Comparison of ENCODE assay signal across 17 cellular contexts in the genomic region with DNA sequence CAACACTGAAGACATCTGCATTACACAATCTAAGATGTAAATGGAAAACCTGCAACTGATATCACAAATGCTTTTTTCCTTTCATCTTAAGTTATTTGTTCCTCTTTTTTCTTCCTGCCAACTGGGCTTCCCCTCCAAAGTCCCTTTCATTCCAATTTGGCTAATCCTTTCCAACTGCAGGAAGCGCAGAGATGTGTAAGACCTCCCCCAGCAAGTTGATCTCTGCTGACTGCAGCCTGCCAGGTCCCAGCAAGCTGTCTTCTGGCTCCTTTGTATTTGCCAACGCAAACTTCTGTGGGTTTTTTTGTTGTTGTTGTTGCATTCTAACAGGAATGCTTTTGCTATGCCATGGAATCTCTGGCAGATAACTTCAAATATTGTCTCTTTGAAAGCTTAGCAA. TPM values are rescaled to one million over a fixed set of nuclear protein-coding genes. Genes with fewer than 3 reads are reported as not detected.
A peak's percentile ranks its signal among the peaks of the same experiment; 100 is the strongest.
DNase-seq lines count a peak whose midpoint lies in the region; ATAC-seq and TF ChIP-seq lines count a peak whose summit lies in the region.
"Had no signal": no experiment of that assay in that cellular context is flagged by ENCODE, and none has a peak within 500 bp of the region (broad histone marks: within the 10 kb centered on the region; RNA-seq: fewer than 3 reads in every experiment).

No MANE protein-coding gene starts in this region.

- no peak for TF ChIP-seq EP300 in tibial nerve (IDR thresholded peaks at IDR 0.05)

- H4K20me1 ChIP-seq in GM23338 (replicated peaks; ENCODE audit: insufficient read depth), result no peaks in the 10 kb centered on the region
- H4K20me1 ChIP-seq: BLaER1 had no signal

- H3K27me3 ChIP-seq in GM23338 (ENCODE audit: insufficient read depth) (no peaks in the 10 kb centered on the region), NT2/D1 (ENCODE audit: insufficient read depth, insufficient read length) (no peaks in the 10 kb centered on the region), neuron (ENCODE audit: insufficient read depth, low read length) (no peaks in the 10 kb centered on the region), tibial nerve (no peaks in the 10 kb centered on the region)
- H3K27me3 ChIP-seq: BLaER1, colonic mucosa, ovary had no signal

- no peaks in the 10 kb centered on the region for H3F3A ChIP-seq in GM23338 (replicated peaks; ENCODE audit: low read depth)

- DNase-seq in GM23338 (ENCODE audit: low spot score) (peak; percentile 79), NT2/D1 (ENCODE audit: low read depth, low spot score) (peak; percentile 92), endothelial cell (ENCODE audit: low spot score) (peak; percentile 3), GM13977 (ENCODE audit: low spot score) (no peak), tibial nerve (ENCODE audit: low spot score in 2 of 2) (no peak)
- DNase-seq: activated effector memory CD4-positive, alpha-beta T cell treated with Interleukin-2 at 50 U/mL for 16 hours; amniotic stem cell; colonic mucosa; erythroblast; left colon; ovary; stimulated activated CD4-positive, alpha-beta T cell treated with anti-CD3 and anti-CD28 coated beads, Interleukin-4, amount 100 ng/mL, for 1 hour had no signal

- peak overlapping the region; percentile 2; the same call in 1 of the 2 replicates for H3K4me3 ChIP-seq in GM23338
- H3K4me3 ChIP-seq in NT2/D1 (ENCODE audit: insufficient read length, low read depth), result no peak overlapping the region
- H3K4me3 ChIP-seq in neuron (ENCODE audit: low read length), result no peak overlapping the region
- H3K4me3 ChIP-seq in tibial nerve, result no peak overlapping the region
- H3K4me3 ChIP-seq: BLaER1, colonic mucosa, ovary had no signal

- WGBS in tibial nerve, 2 donors, result 10 to 15% methylated on average over 2 of the region's 2 CpGs

- peak overlapping the region; percentile 21 for H3K4me2 ChIP-seq in GM23338
- H3K4me2 ChIP-seq: BLaER1 had no signal

- peak overlapping the region; percentile 30 for H3K27ac ChIP-seq in GM23338 (ENCODE audit: low read depth)
- no peak overlapping the region for H3K27ac ChIP-seq in tibial nerve
- H3K27ac ChIP-seq: BLaER1, colonic mucosa, ovary had no signal

- peak; percentile 97 for ATAC-seq in GM23338
- ATAC-seq in stimulated activated memory B cell treated with anti-CD40 and anti-IgM and Interleukin-4, amounts not matched to agents 10 μg/mL and 1 μg/mL and 100 μg/mL, for 72 hours, result no peak
- ATAC-seq: left colon had no signal

- H3K9ac ChIP-seq in NT2/D1 (ENCODE audit: insufficient read length, low read depth), result no peak overlapping the region
- H3K9ac ChIP-seq: BLaER1 had no signal

- in situ Hi-C loops in GM13977 (cut with MboI; ENCODE audit: low pct_unique_long_range_greater_than_20kb, low sequenced_read_pairs, unreplicated experiment), result no loop called here

- H3K36me3 Mint-ChIP-seq in GM23338 (ENCODE audit: low read depth) (no peaks in the 10 kb centered on the region; the same call in 2 of the 3 replicates), endothelial cell (ENCODE audit: low read depth, unreplicated experiment) (no peaks in the 10 kb centered on the region)
- no peaks in the 10 kb centered on the region for H3K36me3 Mint-ChIP-seq in stimulated activated memory B cell treated with anti-CD40 and anti-IgM and Interleukin-4, amounts not matched to agents 10 μg/mL and 1 μg/mL and 100 μg/mL, for 72 hours

- peaks cover 40% of the 10 kb centered on the region for H3K4me1 Mint-ChIP-seq in GM23338
- H3K4me1 Mint-ChIP-seq in endothelial cell (ENCODE audit: unreplicated experiment), result peaks cover 16% of the 10 kb centered on the region
- no peaks in the 10 kb centered on the region for H3K4me1 Mint-ChIP-seq in stimulated activated memory B cell treated with anti-CD40 and anti-IgM and Interleukin-4, amounts not matched to agents 10 μg/mL and 1 μg/mL and 100 μg/mL, for 72 hours

- H2AFZ ChIP-seq in GM23338 (no peak overlapping the region), neuron (ENCODE audit: low read depth, low read length) (peak overlapping the region; percentile 46)

- H3K9me3 Mint-ChIP-seq in GM23338 (no peaks in the 10 kb centered on the region), endothelial cell (ENCODE audit: unreplicated experiment) (no peaks in the 10 kb centered on the region)
- H3K9me3 Mint-ChIP-seq in stimulated activated memory B cell treated with anti-CD40 and anti-IgM and Interleukin-4, amounts not matched to agents 10 μg/mL and 1 μg/mL and 100 μg/mL, for 72 hours, result peaks cover 9% of the 10 kb centered on the region
- H3K9me3 Mint-ChIP-seq: HFFc6; T-helper 1 cell treated with Interleukin-12 subunit alpha and Interleukin-12 subunit beta and Interleukin-4 antibody, amounts not matched to agents 30 μg/mL and 1 μg/mL, for 36 hours had no signal

- TF ChIP-seq CTCF in GM23338 (conservative IDR thresholded peaks at IDR 0.05; ENCODE audit: low read depth in 2 of 2), result no peak
- no peak for TF ChIP-seq CTCF in endothelial cell (IDR thresholded peaks at IDR 0.05; ENCODE audit: unreplicated experiment)
- TF ChIP-seq CTCF in GM13977 (IDR thresholded peaks at IDR 0.05; ENCODE audit: extremely low read depth, insufficient read depth, missing control alignments), result no peak
- TF ChIP-seq CTCF in tibial nerve (IDR thresholded peaks at IDR 0.05), result no peak

- H3K4me3 Mint-ChIP-seq in GM23338 (peak overlapping the region; percentile 35; the same call in 2 of the 3 replicates), endothelial cell (ENCODE audit: unreplicated experiment) (no peak overlapping the region)
- H3K4me3 Mint-ChIP-seq in stimulated activated memory B cell treated with anti-CD40 and anti-IgM and Interleukin-4, amounts not matched to agents 10 μg/mL and 1 μg/mL and 100 μg/mL, for 72 hours, result no peak overlapping the region
- H3K4me3 Mint-ChIP-seq: HFFc6; T-helper 1 cell treated with Interleukin-12 subunit alpha and Interleukin-12 subunit beta and Interleukin-4 antibody, amounts not matched to agents 30 μg/mL and 1 μg/mL, for 36 hours had no signal

- H3K36me3 ChIP-seq in GM23338 (ENCODE audit: insufficient read depth) (no peaks in the 10 kb centered on the region), NT2/D1 (ENCODE audit: insufficient read depth, insufficient read length, low read length) (no peaks in the 10 kb centered on the region), neuron (ENCODE audit: insufficient read depth, low read length) (no peaks in the 10 kb centered on the region), tibial nerve (no peaks in the 10 kb centered on the region)
- H3K36me3 ChIP-seq: BLaER1, colonic mucosa, ovary had no signal

- H3K9me2 ChIP-seq in GM23338 (ENCODE audit: insufficient read depth), result no peaks in the 10 kb centered on the region

- H3K9me3 ChIP-seq in NT2/D1 (ENCODE audit: insufficient read depth, low read length), result no peaks in the 10 kb centered on the region
- H3K9me3 ChIP-seq in neuron (ENCODE audit: low read length), result no peaks in the 10 kb centered on the region
- no peaks in the 10 kb centered on the region for H3K9me3 ChIP-seq in tibial nerve
- H3K9me3 ChIP-seq: BLaER1, colonic mucosa had no signal

- TF ChIP-seq POLR2A in tibial nerve (IDR thresholded peaks at IDR 0.05), result no peak

- H3K79me2 ChIP-seq in GM23338 (replicated peaks; ENCODE audit: insufficient read depth), result no peaks in the 10 kb centered on the region

- H3K27me3 Mint-ChIP-seq in GM23338 (ENCODE audit: insufficient read depth, low read depth, poor library complexity) (peaks cover 10% of the 10 kb centered on the region), endothelial cell (ENCODE audit: unreplicated experiment) (no peaks in the 10 kb centered on the region)
- no peaks in the 10 kb centered on the region for H3K27me3 Mint-ChIP-seq in stimulated activated memory B cell treated with anti-CD40 and anti-IgM and Interleukin-4, amounts not matched to agents 10 μg/mL and 1 μg/mL and 100 μg/mL, for 72 hours

- H3K4me1 ChIP-seq in GM23338 (ENCODE audit: insufficient read depth) (peaks cover 33% of the 10 kb centered on the region), NT2/D1 (ENCODE audit: insufficient read depth, insufficient read length) (no peaks in the 10 kb centered on the region), neuron (ENCODE audit: insufficient read depth, low read length) (peaks cover 11% of the 10 kb centered on the region), tibial nerve (peaks cover 0 to 5% (median 0%) of the 10 kb centered on the region in 4 donors)
- H3K4me1 ChIP-seq: BLaER1, colonic mucosa had no signal

- peak overlapping the region; percentile 82 for H3K27ac Mint-ChIP-seq in GM23338
- H3K27ac Mint-ChIP-seq in endothelial cell (ENCODE audit: unreplicated experiment), result no peak overlapping the region
- no peak overlapping the region for H3K27ac Mint-ChIP-seq in stimulated activated memory B cell treated with anti-CD40 and anti-IgM and Interleukin-4, amounts not matched to agents 10 μg/mL and 1 μg/mL and 100 μg/mL, for 72 hours
- H3K27ac Mint-ChIP-seq: HFFc6; T-helper 1 cell treated with Interleukin-12 subunit alpha and Interleukin-12 subunit beta and Interleukin-4 antibody, amounts not matched to agents 30 μg/mL and 1 μg/mL, for 36 hours had no signal

RNA-seq across cellular contexts. Expression of gene LRRC4C, which starts 38.5 kb away (rescaled TPM):
- total RNA-seq in GM23338 (2014; rRNA removed; shearing (Covaris generic)), result 0.35 TPM in 1 of 2 replicates, not detected in the other
- 0.68 and 1.1 TPM in 2 replicates for polyA plus RNA-seq in GM23338 (2016; fragmentation: Nextera tagmentation; extraction: Ambion mirVana)
- total RNA-seq in endothelial cell (ENCODE audit: unreplicated experiment) (1.2 TPM), tibial nerve (10 to 100 TPM in 1 of 4 donors, 1 to 10 TPM in 3; 7.1 to 15.7 (median 8.4) TPM)
- total RNA-seq: HFFc6 had no signal

Comparison
In these comparisons a context has a peak if more than half of its experiments do, and no peak if none do; other contexts are left out.
1. DNase-seq: peak in GM23338 (single experiment), NT2/D1 (single experiment) and endothelial cell (single experiment); none in GM13977 (single experiment) and tibial nerve (0 of 2).